Comparison of ENCODE assay signal across 1 cellular context in the genomic region with DNA sequence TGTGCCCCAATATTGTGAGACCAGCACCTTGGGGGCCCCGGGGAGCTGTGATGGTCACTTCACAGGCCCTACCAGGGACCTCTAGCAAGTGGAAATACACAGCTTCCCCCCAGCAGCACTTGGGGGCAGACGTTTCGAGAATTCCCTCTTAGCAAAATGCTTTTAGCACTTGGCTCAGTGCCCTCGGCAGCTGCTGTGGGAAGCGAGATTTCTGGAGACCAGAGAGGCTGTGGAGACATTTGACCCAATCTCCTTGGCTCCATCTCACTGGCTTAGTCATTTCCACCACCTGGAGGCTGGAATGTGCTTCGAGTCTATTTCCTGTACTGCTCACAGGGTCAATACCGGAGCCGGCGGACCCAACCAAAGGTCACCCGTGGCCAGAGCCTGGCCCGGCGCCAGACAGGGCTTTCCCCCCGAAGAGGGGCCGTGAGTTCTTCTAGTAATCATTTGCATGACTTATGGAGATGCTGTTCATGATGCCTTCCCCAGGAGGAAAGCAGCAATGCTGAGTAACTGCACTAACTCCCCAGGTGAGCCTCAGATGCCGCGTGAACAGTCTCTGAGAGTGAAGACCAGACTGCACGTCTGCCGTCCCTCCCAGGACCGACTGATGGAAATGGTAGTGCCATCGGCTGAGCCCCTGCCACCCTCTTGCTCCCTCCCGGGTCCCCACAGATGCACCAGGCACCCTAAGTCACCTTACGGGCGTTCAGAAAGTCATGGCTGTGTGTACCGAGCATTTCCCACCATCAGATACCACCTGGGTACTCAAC.
TF ChIP-seq lines count a peak whose summit lies in the region.

No MANE protein-coding gene starts in this region.

TF ChIP-seq in HepG2, 621 proteins besides CTCF, POLR2A, EP300 and RAD21 (continued from another document and continues in another):
- TF ChIP-seq, protein P1, sequence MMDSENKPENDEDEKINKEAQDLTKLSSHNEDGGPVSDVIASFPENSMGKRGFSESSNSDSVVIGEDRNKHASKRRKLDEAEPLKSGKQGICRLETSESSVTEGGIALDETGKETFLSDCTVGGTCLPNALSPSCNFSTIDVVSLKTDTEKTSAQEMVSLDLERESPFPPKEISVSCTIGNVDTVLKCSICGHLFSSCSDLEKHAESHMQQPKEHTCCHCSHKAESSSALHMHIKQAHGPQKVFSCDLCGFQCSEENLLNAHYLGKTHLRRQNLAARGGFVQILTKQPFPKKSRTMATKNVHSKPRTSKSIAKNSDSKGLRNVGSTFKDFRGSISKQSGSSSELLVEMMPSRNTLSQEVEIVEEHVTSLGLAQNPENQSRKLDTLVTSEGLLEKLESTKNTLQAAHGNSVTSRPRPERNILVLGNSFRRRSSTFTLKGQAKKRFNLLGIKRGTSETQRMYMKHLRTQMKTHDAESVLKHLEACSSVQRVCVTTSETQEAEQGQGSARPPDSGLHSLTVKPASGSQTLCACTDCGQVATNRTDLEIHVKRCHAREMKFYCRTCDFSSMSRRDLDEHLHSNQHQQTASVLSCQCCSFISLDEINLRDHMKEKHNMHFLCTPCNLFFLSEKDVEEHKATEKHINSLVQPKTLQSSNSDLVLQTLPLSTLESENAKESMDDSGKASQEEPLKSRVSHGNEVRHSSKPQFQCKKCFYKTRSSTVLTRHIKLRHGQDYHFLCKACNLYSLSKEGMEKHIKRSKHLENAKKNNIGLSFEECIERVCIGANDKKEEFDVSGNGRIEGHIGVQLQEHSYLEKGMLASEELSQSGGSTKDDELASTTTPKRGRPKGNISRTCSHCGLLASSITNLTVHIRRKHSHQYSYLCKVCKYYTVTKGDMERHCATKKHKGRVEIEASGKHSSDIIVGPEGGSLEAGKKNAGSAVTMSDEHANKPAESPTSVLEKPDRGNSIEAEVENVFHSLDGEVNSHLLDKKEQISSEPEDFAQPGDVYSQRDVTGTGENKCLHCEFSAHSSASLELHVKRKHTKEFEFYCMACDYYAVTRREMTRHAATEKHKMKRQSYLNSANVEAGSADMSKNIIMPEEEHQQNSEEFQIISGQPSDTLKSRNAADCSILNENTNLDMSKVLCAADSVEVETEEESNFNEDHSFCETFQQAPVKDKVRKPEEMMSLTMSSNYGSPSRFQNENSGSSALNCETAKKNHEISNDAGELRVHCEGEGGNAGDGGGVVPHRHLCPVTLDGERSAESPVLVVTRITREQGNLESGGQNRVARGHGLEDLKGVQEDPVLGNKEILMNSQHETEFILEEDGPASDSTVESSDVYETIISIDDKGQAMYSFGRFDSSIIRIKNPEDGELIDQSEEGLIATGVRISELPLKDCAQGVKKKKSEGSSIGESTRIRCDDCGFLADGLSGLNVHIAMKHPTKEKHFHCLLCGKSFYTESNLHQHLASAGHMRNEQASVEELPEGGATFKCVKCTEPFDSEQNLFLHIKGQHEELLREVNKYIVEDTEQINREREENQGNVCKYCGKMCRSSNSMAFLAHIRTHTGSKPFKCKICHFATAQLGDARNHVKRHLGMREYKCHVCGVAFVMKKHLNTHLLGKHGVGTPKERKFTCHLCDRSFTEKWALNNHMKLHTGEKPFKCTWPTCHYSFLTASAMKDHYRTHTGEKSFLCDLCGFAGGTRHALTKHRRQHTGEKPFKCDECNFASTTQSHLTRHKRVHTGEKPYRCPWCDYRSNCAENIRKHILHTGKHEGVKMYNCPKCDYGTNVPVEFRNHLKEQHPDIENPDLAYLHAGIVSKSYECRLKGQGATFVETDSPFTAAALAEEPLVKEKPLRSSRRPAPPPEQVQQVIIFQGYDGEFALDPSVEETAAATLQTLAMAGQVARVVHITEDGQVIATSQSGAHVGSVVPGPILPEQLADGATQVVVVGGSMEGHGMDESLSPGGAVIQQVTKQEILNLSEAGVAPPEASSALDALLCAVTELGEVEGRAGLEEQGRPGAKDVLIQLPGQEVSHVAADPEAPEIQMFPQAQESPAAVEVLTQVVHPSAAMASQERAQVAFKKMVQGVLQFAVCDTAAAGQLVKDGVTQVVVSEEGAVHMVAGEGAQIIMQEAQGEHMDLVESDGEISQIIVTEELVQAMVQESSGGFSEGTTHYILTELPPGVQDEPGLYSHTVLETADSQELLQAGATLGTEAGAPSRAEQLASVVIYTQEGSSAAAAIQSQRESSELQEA (CRISPR knock-in tag; IDR thresholded peaks at IDR 0.05; ENCODE audit: not compliant biosample characterization), result no peak
- TF ChIP-seq TBX3 (IDR thresholded peaks at IDR 0.05; ENCODE audit: borderline replicate concordance), result no peak
- TF ChIP-seq ZNF160 (CRISPR knock-in tag; IDR thresholded peaks at IDR 0.05), result no peak
- TF ChIP-seq KDM2A (CRISPR knock-in tag; IDR thresholded peaks at IDR 0.05; ENCODE audit: borderline replicate concordance, low read depth), result 0 out of 2 replicates have a peak, but pooled peaks have one; percentile 33
- TF ChIP-seq, protein P2, sequence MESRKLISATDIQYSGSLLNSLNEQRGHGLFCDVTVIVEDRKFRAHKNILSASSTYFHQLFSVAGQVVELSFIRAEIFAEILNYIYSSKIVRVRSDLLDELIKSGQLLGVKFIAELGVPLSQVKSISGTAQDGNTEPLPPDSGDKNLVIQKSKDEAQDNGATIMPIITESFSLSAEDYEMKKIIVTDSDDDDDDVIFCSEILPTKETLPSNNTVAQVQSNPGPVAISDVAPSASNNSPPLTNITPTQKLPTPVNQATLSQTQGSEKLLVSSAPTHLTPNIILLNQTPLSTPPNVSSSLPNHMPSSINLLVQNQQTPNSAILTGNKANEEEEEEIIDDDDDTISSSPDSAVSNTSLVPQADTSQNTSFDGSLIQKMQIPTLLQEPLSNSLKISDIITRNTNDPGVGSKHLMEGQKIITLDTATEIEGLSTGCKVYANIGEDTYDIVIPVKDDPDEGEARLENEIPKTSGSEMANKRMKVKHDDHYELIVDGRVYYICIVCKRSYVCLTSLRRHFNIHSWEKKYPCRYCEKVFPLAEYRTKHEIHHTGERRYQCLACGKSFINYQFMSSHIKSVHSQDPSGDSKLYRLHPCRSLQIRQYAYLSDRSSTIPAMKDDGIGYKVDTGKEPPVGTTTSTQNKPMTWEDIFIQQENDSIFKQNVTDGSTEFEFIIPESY (CRISPR knock-in tag; IDR thresholded peaks at IDR 0.05), result 0 out of 2 replicates have a peak, but pooled peaks have one; percentile 18
- TF ChIP-seq, protein P3, sequence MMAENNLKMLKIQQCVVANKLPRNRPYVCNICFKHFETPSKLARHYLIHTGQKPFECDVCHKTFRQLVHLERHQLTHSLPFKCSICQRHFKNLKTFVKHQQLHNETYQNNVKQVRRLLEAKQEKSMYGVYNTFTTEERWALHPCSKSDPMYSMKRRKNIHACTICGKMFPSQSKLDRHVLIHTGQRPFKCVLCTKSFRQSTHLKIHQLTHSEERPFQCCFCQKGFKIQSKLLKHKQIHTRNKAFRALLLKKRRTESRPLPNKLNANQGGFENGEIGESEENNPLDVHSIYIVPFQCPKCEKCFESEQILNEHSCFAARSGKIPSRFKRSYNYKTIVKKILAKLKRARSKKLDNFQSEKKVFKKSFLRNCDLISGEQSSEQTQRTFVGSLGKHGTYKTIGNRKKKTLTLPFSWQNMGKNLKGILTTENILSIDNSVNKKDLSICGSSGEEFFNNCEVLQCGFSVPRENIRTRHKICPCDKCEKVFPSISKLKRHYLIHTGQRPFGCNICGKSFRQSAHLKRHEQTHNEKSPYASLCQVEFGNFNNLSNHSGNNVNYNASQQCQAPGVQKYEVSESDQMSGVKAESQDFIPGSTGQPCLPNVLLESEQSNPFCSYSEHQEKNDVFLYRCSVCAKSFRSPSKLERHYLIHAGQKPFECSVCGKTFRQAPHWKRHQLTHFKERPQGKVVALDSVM (CRISPR knock-in tag; IDR thresholded peaks at IDR 0.05), result peak; percentile 38; the same call in 1 of the 2 replicates
- no peak for TF ChIP-seq MTF1 (CRISPR knock-in tag; IDR thresholded peaks at IDR 0.05)
- TF ChIP-seq, protein P4, sequence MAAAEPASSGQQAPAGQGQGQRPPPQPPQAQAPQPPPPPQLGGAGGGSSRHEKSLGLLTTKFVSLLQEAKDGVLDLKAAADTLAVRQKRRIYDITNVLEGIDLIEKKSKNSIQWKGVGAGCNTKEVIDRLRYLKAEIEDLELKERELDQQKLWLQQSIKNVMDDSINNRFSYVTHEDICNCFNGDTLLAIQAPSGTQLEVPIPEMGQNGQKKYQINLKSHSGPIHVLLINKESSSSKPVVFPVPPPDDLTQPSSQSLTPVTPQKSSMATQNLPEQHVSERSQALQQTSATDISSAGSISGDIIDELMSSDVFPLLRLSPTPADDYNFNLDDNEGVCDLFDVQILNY (CRISPR knock-in tag; conservative IDR thresholded peaks at IDR 0.05), result no peak
- TF ChIP-seq, protein P5, sequence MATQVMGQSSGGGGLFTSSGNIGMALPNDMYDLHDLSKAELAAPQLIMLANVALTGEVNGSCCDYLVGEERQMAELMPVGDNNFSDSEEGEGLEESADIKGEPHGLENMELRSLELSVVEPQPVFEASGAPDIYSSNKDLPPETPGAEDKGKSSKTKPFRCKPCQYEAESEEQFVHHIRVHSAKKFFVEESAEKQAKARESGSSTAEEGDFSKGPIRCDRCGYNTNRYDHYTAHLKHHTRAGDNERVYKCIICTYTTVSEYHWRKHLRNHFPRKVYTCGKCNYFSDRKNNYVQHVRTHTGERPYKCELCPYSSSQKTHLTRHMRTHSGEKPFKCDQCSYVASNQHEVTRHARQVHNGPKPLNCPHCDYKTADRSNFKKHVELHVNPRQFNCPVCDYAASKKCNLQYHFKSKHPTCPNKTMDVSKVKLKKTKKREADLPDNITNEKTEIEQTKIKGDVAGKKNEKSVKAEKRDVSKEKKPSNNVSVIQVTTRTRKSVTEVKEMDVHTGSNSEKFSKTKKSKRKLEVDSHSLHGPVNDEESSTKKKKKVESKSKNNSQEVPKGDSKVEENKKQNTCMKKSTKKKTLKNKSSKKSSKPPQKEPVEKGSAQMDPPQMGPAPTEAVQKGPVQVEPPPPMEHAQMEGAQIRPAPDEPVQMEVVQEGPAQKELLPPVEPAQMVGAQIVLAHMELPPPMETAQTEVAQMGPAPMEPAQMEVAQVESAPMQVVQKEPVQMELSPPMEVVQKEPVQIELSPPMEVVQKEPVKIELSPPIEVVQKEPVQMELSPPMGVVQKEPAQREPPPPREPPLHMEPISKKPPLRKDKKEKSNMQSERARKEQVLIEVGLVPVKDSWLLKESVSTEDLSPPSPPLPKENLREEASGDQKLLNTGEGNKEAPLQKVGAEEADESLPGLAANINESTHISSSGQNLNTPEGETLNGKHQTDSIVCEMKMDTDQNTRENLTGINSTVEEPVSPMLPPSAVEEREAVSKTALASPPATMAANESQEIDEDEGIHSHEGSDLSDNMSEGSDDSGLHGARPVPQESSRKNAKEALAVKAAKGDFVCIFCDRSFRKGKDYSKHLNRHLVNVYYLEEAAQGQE (IDR thresholded peaks at IDR 0.05; ENCODE audit: borderline replicate concordance in 1 of 2, low read depth in 1 of 2, low read length in 2 of 2), result no peak
- TF ChIP-seq, protein P6, sequence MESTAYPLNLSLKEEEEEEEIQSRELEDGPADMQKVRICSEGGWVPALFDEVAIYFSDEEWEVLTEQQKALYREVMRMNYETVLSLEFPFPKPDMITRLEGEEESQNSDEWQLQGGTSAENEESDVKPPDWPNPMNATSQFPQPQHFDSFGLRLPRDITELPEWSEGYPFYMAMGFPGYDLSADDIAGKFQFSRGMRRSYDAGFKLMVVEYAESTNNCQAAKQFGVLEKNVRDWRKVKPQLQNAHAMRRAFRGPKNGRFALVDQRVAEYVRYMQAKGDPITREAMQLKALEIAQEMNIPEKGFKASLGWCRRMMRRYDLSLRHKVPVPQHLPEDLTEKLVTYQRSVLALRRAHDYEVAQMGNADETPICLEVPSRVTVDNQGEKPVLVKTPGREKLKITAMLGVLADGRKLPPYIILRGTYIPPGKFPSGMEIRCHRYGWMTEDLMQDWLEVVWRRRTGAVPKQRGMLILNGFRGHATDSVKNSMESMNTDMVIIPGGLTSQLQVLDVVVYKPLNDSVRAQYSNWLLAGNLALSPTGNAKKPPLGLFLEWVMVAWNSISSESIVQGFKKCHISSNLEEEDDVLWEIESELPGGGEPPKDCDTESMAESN (CRISPR knock-in tag; conservative IDR thresholded peaks at IDR 0.05), result no peak
- TF ChIP-seq ZNF292 (CRISPR knock-in tag; IDR thresholded peaks at IDR 0.05; ENCODE audit: borderline replicate concordance, low read depth), result peak; percentile 66; the same call in 1 of the 2 replicates
- TF ChIP-seq ZNF614 (CRISPR knock-in tag; IDR thresholded peaks at IDR 0.05; ENCODE audit: borderline replicate concordance), result no peak
- no peak for TF ChIP-seq RFX1 (IDR thresholded peaks at IDR 0.05)
- TF ChIP-seq PHF20 (CRISPR knock-in tag; IDR thresholded peaks at IDR 0.05), result no peak
- TF ChIP-seq, protein P7, sequence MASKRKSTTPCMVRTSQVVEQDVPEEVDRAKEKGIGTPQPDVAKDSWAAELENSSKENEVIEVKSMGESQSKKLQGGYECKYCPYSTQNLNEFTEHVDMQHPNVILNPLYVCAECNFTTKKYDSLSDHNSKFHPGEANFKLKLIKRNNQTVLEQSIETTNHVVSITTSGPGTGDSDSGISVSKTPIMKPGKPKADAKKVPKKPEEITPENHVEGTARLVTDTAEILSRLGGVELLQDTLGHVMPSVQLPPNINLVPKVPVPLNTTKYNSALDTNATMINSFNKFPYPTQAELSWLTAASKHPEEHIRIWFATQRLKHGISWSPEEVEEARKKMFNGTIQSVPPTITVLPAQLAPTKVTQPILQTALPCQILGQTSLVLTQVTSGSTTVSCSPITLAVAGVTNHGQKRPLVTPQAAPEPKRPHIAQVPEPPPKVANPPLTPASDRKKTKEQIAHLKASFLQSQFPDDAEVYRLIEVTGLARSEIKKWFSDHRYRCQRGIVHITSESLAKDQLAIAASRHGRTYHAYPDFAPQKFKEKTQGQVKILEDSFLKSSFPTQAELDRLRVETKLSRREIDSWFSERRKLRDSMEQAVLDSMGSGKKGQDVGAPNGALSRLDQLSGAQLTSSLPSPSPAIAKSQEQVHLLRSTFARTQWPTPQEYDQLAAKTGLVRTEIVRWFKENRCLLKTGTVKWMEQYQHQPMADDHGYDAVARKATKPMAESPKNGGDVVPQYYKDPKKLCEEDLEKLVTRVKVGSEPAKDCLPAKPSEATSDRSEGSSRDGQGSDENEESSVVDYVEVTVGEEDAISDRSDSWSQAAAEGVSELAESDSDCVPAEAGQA (IDR thresholded peaks at IDR 0.05; ENCODE audit: low read depth), result no peak
- TF ChIP-seq, protein P7 (CRISPR knock-in tag; IDR thresholded peaks at IDR 0.05; ENCODE audit: borderline replicate concordance), result no peak
- TF ChIP-seq NONO (IDR thresholded peaks at IDR 0.05), result no peak
- TF ChIP-seq NONO (CRISPR knock-in tag; conservative IDR thresholded peaks at IDR 0.05), result peak; percentile 42; the same call in 1 of the 2 replicates
- peak; percentile 46; the same call in 1 of the 2 replicates for TF ChIP-seq ZNF264 (CRISPR knock-in tag; IDR thresholded peaks at IDR 0.05)
- TF ChIP-seq ATRX (CRISPR knock-in tag; IDR thresholded peaks at IDR 0.05; ENCODE audit: borderline replicate concordance), result no peak
